8 cellular contexts compared by ENCODE assay signal in genomic region chr16:56729351-56729735, GRCh38.
DNase-seq lines count a peak whose midpoint lies in the region; ATAC-seq and TF ChIP-seq lines count a peak whose summit lies in the region.

No MANE protein-coding gene starts in this region.

- no peak for TF ChIP-seq CTCF in AG10803 (conservative IDR thresholded peaks at IDR 0.05; ENCODE audit: low read length)
- no peak for TF ChIP-seq CTCF in Loucy (conservative IDR thresholded peaks at IDR 0.05; ENCODE audit: low read length)

- H3K27me3 Mint-ChIP-seq in dendritic cell treated with granulocyte-macrophage colony-stimulating factor and Interleukin-4, amounts not matched to agents 40 ng/mL and 50 ng/mL, for 4 days, result no peaks in the 10 kb centered on the region

- no peaks in the 10 kb centered on the region for H3K27me3 ChIP-seq in Loucy (ENCODE audit: insufficient read depth, low read length, poor library complexity, severe bottlenecking)
- H3K27me3 ChIP-seq in muscle layer of duodenum (ENCODE audit: low read depth, low read length), result no peaks in the 10 kb centered on the region

- H2AFZ ChIP-seq in Loucy (ENCODE audit: low read length), result peak overlapping the region; percentile 87

- no peak for DNase-seq in AG10803 (ENCODE audit: low read depth)
- DNase-seq in T1000 (lab: John Stamatoyannopoulos, UW), result no peak
- no peak for DNase-seq in hypothalamus (lab: John Stamatoyannopoulos, UW)
- no peak for DNase-seq in NCI-H526 treated with DMSO at 0.1 percent for 48 hours (lab: John Stamatoyannopoulos, UW)

- peaks cover 7% of the 10 kb centered on the region for H3K36me3 Mint-ChIP-seq in dendritic cell treated with granulocyte-macrophage colony-stimulating factor and Interleukin-4, amounts not matched to agents 40 ng/mL and 50 ng/mL, for 4 days (ENCODE audit: low read depth)

- peak overlapping the region; percentile 89 for H3K27ac ChIP-seq in muscle layer of duodenum (ENCODE audit: low read length)

- intact Hi-C loops in dendritic cell treated with granulocyte-macrophage colony-stimulating factor and Interleukin-4, amounts not matched to agents 40 ng/mL and 50 ng/mL, for 4 days (cut with micrococcal nuclease), result no loop called here

- peaks cover 17% of the 10 kb centered on the region for H3K4me1 Mint-ChIP-seq in dendritic cell treated with granulocyte-macrophage colony-stimulating factor and Interleukin-4, amounts not matched to agents 40 ng/mL and 50 ng/mL, for 4 days (ENCODE audit: low read depth)

- peaks cover 44% of the 10 kb centered on the region for H3K79me2 ChIP-seq in Loucy (ENCODE audit: insufficient read depth, low read length)

- no peak overlapping the region for H3K27ac Mint-ChIP-seq in dendritic cell treated with granulocyte-macrophage colony-stimulating factor and Interleukin-4, amounts not matched to agents 40 ng/mL and 50 ng/mL, for 4 days

- H4K20me1 ChIP-seq in Loucy (ENCODE audit: insufficient read depth, low read length, poor library complexity, severe bottlenecking), result peaks cover 36% of the 10 kb centered on the region

- H3K4me2 ChIP-seq in Loucy (ENCODE audit: low read depth, low read length, poor library complexity, severe bottlenecking), result peak overlapping the region; percentile 99

- H3K9me2 ChIP-seq in Loucy (replicated peaks; ENCODE audit: low read depth, low read length), result no peaks in the 10 kb centered on the region

- H3K4me3 Mint-ChIP-seq in dendritic cell treated with granulocyte-macrophage colony-stimulating factor and Interleukin-4, amounts not matched to agents 40 ng/mL and 50 ng/mL, for 4 days, result peak overlapping the region; percentile 96

- no peaks in the 10 kb centered on the region for H3F3A ChIP-seq in Loucy (ENCODE audit: low read depth)

- peak overlapping the region; percentile 91 for H3K9ac ChIP-seq in Loucy (ENCODE audit: low read depth, low read length, poor library complexity, severe bottlenecking)

- H3K36me3 ChIP-seq in Loucy (ENCODE audit: insufficient read depth, low read length), result no peaks in the 10 kb centered on the region
- no peaks in the 10 kb centered on the region for H3K36me3 ChIP-seq in muscle layer of duodenum (ENCODE audit: control insufficient read depth in 1 of 2, insufficient read depth in 2 of 2, low read length in 2 of 2)

- H3K9me3 ChIP-seq in Loucy (ENCODE audit: insufficient read depth, low read depth, low read length) (no peaks in the 10 kb centered on the region), muscle layer of duodenum (ENCODE audit: control insufficient read depth in 1 of 2, low read length in 2 of 2) (no peaks in the 10 kb centered on the region)

- H3K4me3 ChIP-seq in AG10803 (ENCODE audit: low read length) (peak overlapping the region; percentile 67), Loucy (ENCODE audit: low read length, poor library complexity, severe bottlenecking) (peak overlapping the region; percentile 97), muscle layer of duodenum (ENCODE audit: low read depth in 1 of 2, low read length in 2 of 2) (peak overlapping the region; percentile 96 to 98)

- ATAC-seq in HG02970 (IDR thresholded peaks at IDR 0.05; ENCODE audit: low FRiP score, unreplicated experiment), result no peak

- H3K4me1 ChIP-seq in Loucy (ENCODE audit: insufficient read depth, low read length, poor library complexity, severe bottlenecking) (peaks cover 33% of the 10 kb centered on the region), muscle layer of duodenum (ENCODE audit: control insufficient read depth in 1 of 2, insufficient read depth in 2 of 2, low read length in 2 of 2) (peaks cover 12 to 31% of the 10 kb centered on the region in 2 donors)

- no peaks in the 10 kb centered on the region for H3K9me3 Mint-ChIP-seq in dendritic cell treated with granulocyte-macrophage colony-stimulating factor and Interleukin-4, amounts not matched to agents 40 ng/mL and 50 ng/mL, for 4 days
